In the genomic region with DNA sequence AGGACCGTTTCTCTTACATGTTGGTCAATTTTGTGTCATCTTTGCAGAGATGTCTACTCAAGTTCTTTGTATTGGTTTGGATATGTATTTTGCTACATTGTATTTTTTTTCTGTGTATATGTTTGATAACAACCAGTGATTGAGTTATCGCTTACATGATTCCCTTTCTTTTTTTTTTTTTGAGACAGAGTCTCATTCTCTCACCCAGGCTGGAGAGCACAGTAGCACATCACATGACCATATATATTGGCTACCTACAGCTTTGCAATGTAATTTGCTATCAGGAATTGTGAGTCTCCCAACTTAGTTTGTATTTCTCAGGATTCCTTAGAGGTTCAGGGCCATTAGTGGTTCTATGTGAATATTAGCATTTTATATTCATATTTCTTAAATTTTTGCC, we compare ENCODE assay signal across 37 cellular contexts. TPM values are rescaled to one million over a fixed set of nuclear protein-coding genes. Genes with fewer than 3 reads are reported as not detected.
"Had no signal": no experiment of that assay in that cellular context is flagged by ENCODE, and none has a peak within 500 bp of the region (broad histone marks: within the 10 kb centered on the region; RNA-seq: fewer than 3 reads in every experiment).

No MANE protein-coding gene starts in this region.

- H3K36me3 ChIP-seq: adrenal gland, brain microvascular endothelial cell, breast epithelium had no signal

- H3K4me3 ChIP-seq: adrenal gland, body of pancreas, breast epithelium had no signal

- H3K9me3 ChIP-seq: adrenal gland, body of pancreas, breast epithelium had no signal

- H3K4me1 ChIP-seq: adrenal gland, body of pancreas had no signal

- DNase-seq: activated B cell treated with CpG ODN at 0.5 μM for 24 hours; activated CD4-positive, alpha-beta memory T cell treated with anti-CD3 and anti-CD28 coated beads for 36 hours; activated CD4-positive, alpha-beta T cell treated with anti-CD3 and anti-CD28 coated beads for 4 hours; activated CD4-positive, alpha-beta T cell treated with anti-CD3 and anti-CD28 coated beads, Interleukin-2, amount 50 U/mL, for 1 hour; activated CD4-positive, alpha-beta T cell treated with anti-CD3 and anti-CD28 coated beads, Interleukin-2, amount 50 U/mL, for 4 hours; activated CD4-positive, CD25-positive, alpha-beta regulatory T cell treated with anti-CD3 and anti-CD28 coated beads, Interleukin-2, amount 50 U/mL, for 72 hours; activated CD8-positive, alpha-beta memory T cell treated with anti-CD3 and anti-CD28 coated beads, Interleukin-2, amount 50 U/mL, for 4 hours; activated CD8-positive, alpha-beta T cell treated with anti-CD3 and anti-CD28 coated beads for 36 hours; activated effector memory CD4-positive, alpha-beta T cell treated with anti-CD3 and anti-CD28 coated beads, Interleukin-2, amount 50 U/mL, for 16 hours; activated gamma-delta T cell treated with Interleukin-2 at 50 U/mL for 16 hours; activated naive CD4-positive, alpha-beta T cell; activated naive CD4-positive, alpha-beta T cell treated with anti-CD3 and anti-CD28 coated beads for 36 hours; activated naive CD4-positive, alpha-beta T cell treated with anti-CD3 and anti-CD28 coated beads, Interleukin-2, amount 50 U/mL, for 16 hours; activated naive CD8-positive, alpha-beta T cell treated with anti-CD3 and anti-CD28 coated beads for 36 hours; activated T-cell treated with anti-CD3 and anti-CD28 coated beads for 4 hours; activated T-cell treated with anti-CD3 and anti-CD28 coated beads, Interleukin-2, amount 50 U/mL, for 1 hour; activated T-cell treated with anti-CD3 and anti-CD28 coated beads, Interleukin-2, amount 50 U/mL, for 4 hours; activated T-cell treated with anti-CD3 and anti-CD28 coated beads, Interleukin-2, amount 50 U/mL, for 72 hours; adrenal gland; amniotic stem cell; aorta; body of pancreas; brain microvascular endothelial cell; central memory CD4-positive, alpha-beta T cell; T-helper 1 cell; T-helper 2 cell; T-helper 9 cell had no signal

- H3K27ac ChIP-seq: adrenal gland, body of pancreas, brain microvascular endothelial cell, breast epithelium, VCaP had no signal

- ATAC-seq: activated CD8-positive, alpha-beta T cell treated with anti-CD3 and anti-CD28 coated beads for 36 hours; activated naive CD4-positive, alpha-beta T cell treated with anti-CD3 and anti-CD28 coated beads, Interleukin-2, amount 50 U/mL, for 72 hours; activated T-cell treated with anti-CD3 and anti-CD28 coated beads, Interleukin-2, amount 50 U/mL, for 4 hours; activated T-cell treated with anti-CD3 and anti-CD28 coated beads, Interleukin-2, amount 50 U/mL, for 72 hours; activated T-helper 17 cell treated with anti-CD3 and anti-CD28 coated beads, Interleukin-2, amount 50 U/mL, for 72 hours; body of pancreas had no signal

- H3K27me3 ChIP-seq: adrenal gland, body of pancreas, brain microvascular endothelial cell, breast epithelium had no signal

RNA-seq across cellular contexts. Expression of gene LRRC74B, which starts 59.5 kb away (rescaled TPM):
- total RNA-seq: activated B cell treated with CpG ODN at 0.5 μM for 24 hours; activated CD4-positive, alpha-beta memory T cell treated with anti-CD3 and anti-CD28 coated beads for 36 hours; activated CD4-positive, alpha-beta T cell treated with anti-CD3 and anti-CD28 coated beads, Interleukin-2, amount 10 ng/mL, durations not matched to agents 24 days and 14 days; activated CD8-positive, alpha-beta memory T cell treated with anti-CD3 and anti-CD28 coated beads for 36 hours; activated CD8-positive, alpha-beta T cell treated with anti-CD3 and anti-CD28 coated beads for 36 hours; activated naive CD4-positive, alpha-beta T cell treated with anti-CD3 and anti-CD28 coated beads for 36 hours; activated naive CD4-positive, alpha-beta T cell treated with anti-CD3 and anti-CD28 coated beads, Interleukin-2, amount 50 U/mL, for 72 hours; activated naive CD8-positive, alpha-beta T cell treated with anti-CD3 and anti-CD28 coated beads for 36 hours; activated T-cell treated with anti-CD3 and anti-CD28 coated beads, Interleukin-2, amount 50 U/mL, for 4 hours; activated T-cell treated with anti-CD3 and anti-CD28 coated beads, Interleukin-2, amount 50 U/mL, for 72 hours; activated T-helper 1 cell treated with anti-CD3 and anti-CD28 coated beads, Interleukin-12 subunit alpha, Interleukin-12 subunit beta, Interleukin-2, Interleukin-4 antibody, amounts not matched to agents 30 ng/mL and 10 ng/mL and 1 ng/mL, durations not matched to agents 14 hours and 24 hours and 36 hours; activated T-helper 17 cell treated with anti-CD3 and anti-CD28 coated beads, Interleukin-2, amount 50 U/mL, for 72 hours; aorta; astrocyte; body of pancreas; breast epithelium; cardiac septum; cerebellum had no signal
